1 cellular context compared by ENCODE assay signal in the genomic region with DNA sequence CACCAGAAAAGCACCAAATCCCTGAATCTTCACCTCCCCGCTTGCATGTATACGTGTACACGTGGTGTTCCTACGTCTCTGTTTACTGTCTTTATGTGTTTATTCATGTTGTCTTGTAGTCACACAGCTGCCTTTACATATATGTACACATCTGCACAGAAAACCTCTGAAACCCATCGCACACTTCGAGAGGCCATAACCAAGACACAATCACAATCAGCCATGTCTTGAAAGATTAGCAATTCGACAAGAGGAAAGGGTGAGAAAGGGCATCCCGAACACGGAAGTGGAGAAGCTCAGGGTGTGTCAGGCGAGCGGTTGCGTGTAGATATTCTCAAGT.
TF ChIP-seq lines count a peak whose summit lies in the region.

No MANE protein-coding gene starts in this region.

TF ChIP-seq in WTC11, 78 proteins besides CTCF, POLR2A, EP300 and RAD21 (continued from another document):
- TF ChIP-seq, protein P1, sequence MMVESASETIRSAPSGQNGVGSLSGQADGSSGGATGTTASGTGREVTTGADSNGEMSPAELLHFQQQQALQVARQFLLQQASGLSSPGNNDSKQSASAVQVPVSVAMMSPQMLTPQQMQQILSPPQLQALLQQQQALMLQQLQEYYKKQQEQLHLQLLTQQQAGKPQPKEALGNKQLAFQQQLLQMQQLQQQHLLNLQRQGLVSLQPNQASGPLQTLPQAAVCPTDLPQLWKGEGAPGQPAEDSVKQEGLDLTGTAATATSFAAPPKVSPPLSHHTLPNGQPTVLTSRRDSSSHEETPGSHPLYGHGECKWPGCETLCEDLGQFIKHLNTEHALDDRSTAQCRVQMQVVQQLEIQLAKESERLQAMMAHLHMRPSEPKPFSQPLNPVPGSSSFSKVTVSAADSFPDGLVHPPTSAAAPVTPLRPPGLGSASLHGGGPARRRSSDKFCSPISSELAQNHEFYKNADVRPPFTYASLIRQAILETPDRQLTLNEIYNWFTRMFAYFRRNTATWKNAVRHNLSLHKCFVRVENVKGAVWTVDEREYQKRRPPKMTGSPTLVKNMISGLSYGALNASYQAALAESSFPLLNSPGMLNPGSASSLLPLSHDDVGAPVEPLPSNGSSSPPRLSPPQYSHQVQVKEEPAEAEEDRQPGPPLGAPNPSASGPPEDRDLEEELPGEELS (CRISPR knock-in tag; IDR thresholded peaks at IDR 0.05): no peak
- no peak for TF ChIP-seq TP53 (CRISPR knock-in tag; IDR thresholded peaks at IDR 0.05)
- TF ChIP-seq JUN (CRISPR knock-in tag; IDR thresholded peaks at IDR 0.05): no peak
- TF ChIP-seq FOXJ3 (CRISPR knock-in tag; IDR thresholded peaks at IDR 0.05; ENCODE audit: borderline replicate concordance): no peak
- no peak for TF ChIP-seq GABPB1 (CRISPR knock-in tag; IDR thresholded peaks at IDR 0.05)
- TF ChIP-seq RELA (CRISPR knock-in tag; IDR thresholded peaks at IDR 0.05; ENCODE audit: borderline replicate concordance): no peak
- TF ChIP-seq, protein P2, sequence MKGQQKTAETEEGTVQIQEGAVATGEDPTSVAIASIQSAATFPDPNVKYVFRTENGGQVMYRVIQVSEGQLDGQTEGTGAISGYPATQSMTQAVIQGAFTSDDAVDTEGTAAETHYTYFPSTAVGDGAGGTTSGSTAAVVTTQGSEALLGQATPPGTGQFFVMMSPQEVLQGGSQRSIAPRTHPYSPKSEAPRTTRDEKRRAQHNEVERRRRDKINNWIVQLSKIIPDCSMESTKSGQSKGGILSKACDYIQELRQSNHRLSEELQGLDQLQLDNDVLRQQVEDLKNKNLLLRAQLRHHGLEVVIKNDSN (CRISPR knock-in tag; IDR thresholded peaks at IDR 0.05): no peak
- TF ChIP-seq ZNF512 (CRISPR knock-in tag; IDR thresholded peaks at IDR 0.05; ENCODE audit: borderline replicate concordance): no peak
- TF ChIP-seq JAZF1 (CRISPR knock-in tag; IDR thresholded peaks at IDR 0.05): no peak
TF ChIP-seq in WTC11: peak in this region for 0.
